Comparison of ENCODE assay signal across 8 cellular contexts in the genomic region with DNA sequence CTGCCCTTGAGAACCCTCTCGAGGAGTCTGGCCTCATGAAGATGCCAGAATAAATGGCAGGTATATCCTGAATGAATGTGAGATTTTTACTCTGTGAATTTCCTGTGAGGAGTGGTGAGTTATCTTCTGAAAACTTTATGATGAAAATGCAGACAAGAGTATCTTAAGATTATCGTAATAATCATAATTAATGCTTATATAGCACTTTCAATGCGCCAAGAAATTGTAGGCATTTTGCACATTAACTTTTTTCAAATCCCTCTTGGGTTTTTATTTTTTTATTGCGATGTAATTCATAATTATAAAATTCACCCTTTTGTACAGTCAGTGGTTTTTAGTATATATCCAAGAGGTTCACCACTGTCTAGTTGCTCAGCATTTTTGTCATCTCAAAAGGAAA.
A peak's percentile ranks its signal among the peaks of the same experiment; 100 is the strongest.
DNase-seq lines count a peak whose midpoint lies in the region; ATAC-seq and TF ChIP-seq lines count a peak whose summit lies in the region.
"Not testable (repeated sequence)": the region's sequence is repeated elsewhere in the genome, so short reads cannot be mapped to it uniquely, and the experiment has no call there.

No MANE protein-coding gene starts in this region.

- H2AFZ ChIP-seq in neural progenitor cell (replicated peaks): not testable (repeated sequence)

- CTCF ChIA-PET in activated naive CD4-positive, alpha-beta T cell treated with anti-CD3 and anti-CD28 coated beads for 36 hours (lab: Charles Lee): not testable (repeated sequence)

- TF ChIP-seq CTCF in CD14-positive monocyte (IDR thresholded peaks at IDR 0.05); HFF-Myc (IDR thresholded peaks at IDR 0.05; ENCODE audit: low read depth, low read length, missing control alignments); RWPE2 (IDR thresholded peaks at IDR 0.05; ENCODE audit: poor library complexity, severe bottlenecking); neural progenitor cell (IDR thresholded peaks at IDR 0.05); vagina (IDR thresholded peaks at IDR 0.05): not testable (repeated sequence)

- TF ChIP-seq POLR2A in vagina (IDR thresholded peaks at IDR 0.05): not testable (repeated sequence)

- intact Hi-C loops in CD14-positive monocyte (cut with micrococcal nuclease); activated naive CD4-positive, alpha-beta T cell treated with anti-CD3 and anti-CD28 coated beads for 36 hours (cut with micrococcal nuclease); vagina (cut with DNase I): not testable (repeated sequence)

- not testable (repeated sequence) for H4K20me1 ChIP-seq in neural progenitor cell (ENCODE audit: low read depth)

- not testable (repeated sequence) for H3K27me3 ChIP-seq in RWPE2 (ENCODE audit: insufficient read depth, poor library complexity, severe bottlenecking); endocrine pancreas (ENCODE audit: control insufficient read depth, insufficient read depth, low read length); iPS-18a (ENCODE audit: control insufficient read depth, insufficient read depth, low read length); vagina
- H3K27me3 ChIP-seq in neural progenitor cell: peaks cover 15% of the 10 kb centered on the region

- not testable (repeated sequence) for H3K27ac ChIP-seq in RWPE2 (ENCODE audit: poor library complexity, severe bottlenecking); iPS-18a (ENCODE audit: low read length); neural progenitor cell; vagina

- H3K4me1 Mint-ChIP-seq in CD14-positive monocyte (peaks cover 32% of the 10 kb centered on the region), neural progenitor cell (peaks cover 11% of the 10 kb centered on the region)
- peaks cover 41% of the 10 kb centered on the region for H3K4me1 Mint-ChIP-seq in activated naive CD4-positive, alpha-beta T cell treated with anti-CD3 and anti-CD28 coated beads for 36 hours (ENCODE audit: low read depth)

- not testable (repeated sequence) for H3F3A ChIP-seq in neural progenitor cell (ENCODE audit: low read depth)

- H3K4me2 ChIP-seq in neural progenitor cell: not testable (repeated sequence)

- not testable (repeated sequence) for ATAC-seq in RWPE2 (ENCODE audit: low read depth)

- H3K4me3 Mint-ChIP-seq in CD14-positive monocyte (peak overlapping the region; percentile 7 to 10), neural progenitor cell (peak overlapping the region; percentile 31)
- peak overlapping the region; percentile 39 for H3K4me3 Mint-ChIP-seq in activated naive CD4-positive, alpha-beta T cell treated with anti-CD3 and anti-CD28 coated beads for 36 hours

- peak overlapping the region; percentile 83 for H3K4me3 ChIP-seq in HFF-Myc (replicated peaks; ENCODE audit: low read depth, low read length)
- peak overlapping the region; percentile 91 for H3K4me3 ChIP-seq in RWPE2 (ENCODE audit: severe bottlenecking)
- peak overlapping the region; percentile 74 for H3K4me3 ChIP-seq in endocrine pancreas (ENCODE audit: control insufficient read depth, insufficient read depth, low read length)
- peak overlapping the region; percentile 54 for H3K4me3 ChIP-seq in iPS-18a (ENCODE audit: low read length)
- H3K4me3 ChIP-seq in neural progenitor cell: peak overlapping the region; percentile 74
- peak overlapping the region; percentile 74 to 82 for H3K4me3 ChIP-seq in vagina

- H3K9me3 Mint-ChIP-seq in CD14-positive monocyte (peaks cover 2 to 13% (median 8%) of the 10 kb centered on the region in 7 donors), neural progenitor cell (peaks cover 15% of the 10 kb centered on the region)
- not testable (repeated sequence) for H3K9me3 Mint-ChIP-seq in activated naive CD4-positive, alpha-beta T cell treated with anti-CD3 and anti-CD28 coated beads for 36 hours

- H3K27ac Mint-ChIP-seq in CD14-positive monocyte: peak overlapping the region in 4 of 7 donors; percentile 86 to 92 (median 92)
- peak overlapping the region; percentile 61 for H3K27ac Mint-ChIP-seq in activated naive CD4-positive, alpha-beta T cell treated with anti-CD3 and anti-CD28 coated beads for 36 hours
- H3K27ac Mint-ChIP-seq in neural progenitor cell: not testable (repeated sequence)

- peaks cover 23 to 33% of the 10 kb centered on the region in 2 donors for H3K36me3 Mint-ChIP-seq in CD14-positive monocyte
- peaks cover 27% of the 10 kb centered on the region for H3K36me3 Mint-ChIP-seq in activated naive CD4-positive, alpha-beta T cell treated with anti-CD3 and anti-CD28 coated beads for 36 hours (ENCODE audit: low read depth)
- not testable (repeated sequence) for H3K36me3 Mint-ChIP-seq in neural progenitor cell

- not testable (repeated sequence) for H3K27me3 Mint-ChIP-seq in CD14-positive monocyte (ENCODE audit: low read depth in 3 of 3); activated naive CD4-positive, alpha-beta T cell treated with anti-CD3 and anti-CD28 coated beads for 36 hours (ENCODE audit: low read depth); neural progenitor cell (ENCODE audit: insufficient read depth, low read depth)

- DNase-seq in CD14-positive monocyte (ENCODE audit: low spot score); HFF-Myc (ENCODE audit: extremely low read depth, low read depth); RWPE2 (ENCODE audit: low spot score); activated naive CD4-positive, alpha-beta T cell treated with anti-CD3 and anti-CD28 coated beads for 36 hours; neural progenitor cell (ENCODE audit: low spot score); vagina (ENCODE audit: extremely low spot score in 2 of 2): not testable (repeated sequence)

- H3K79me2 ChIP-seq in neural progenitor cell (ENCODE audit: low read depth): not testable (repeated sequence)

- H3K36me3 ChIP-seq in RWPE2 (ENCODE audit: low read depth); endocrine pancreas (ENCODE audit: control insufficient read depth, insufficient read depth, low read length); iPS-18a (ENCODE audit: control insufficient read depth, low read depth, low read length); neural progenitor cell; vagina: not testable (repeated sequence)

- not testable (repeated sequence) for H3K9ac ChIP-seq in endocrine pancreas (ENCODE audit: control insufficient read depth, insufficient read depth, low read length); iPS-18a (ENCODE audit: low read length); neural progenitor cell

- H3K9me3 ChIP-seq in RWPE2 (ENCODE audit: severe bottlenecking); endocrine pancreas (ENCODE audit: control insufficient read depth, low read length); iPS-18a (ENCODE audit: control insufficient read depth, low read depth, low read length); neural progenitor cell (ENCODE audit: low read depth); vagina: not testable (repeated sequence)

- H3K4me1 ChIP-seq in RWPE2 (ENCODE audit: insufficient read depth, poor library complexity, severe bottlenecking); iPS-18a (ENCODE audit: control insufficient read depth, low read depth, low read length); neural progenitor cell: not testable (repeated sequence)
- H3K4me1 ChIP-seq in endocrine pancreas (ENCODE audit: control insufficient read depth, insufficient read depth, low read length) (peaks cover 16% of the 10 kb centered on the region), vagina (peaks cover 38% of the 10 kb centered on the region)
